ENCODE assay signal across 7 cellular contexts in genomic region chr6:166999845-167000253, GRCh38. TPM values are rescaled to one million over a fixed set of nuclear protein-coding genes. Genes with fewer than 3 reads are reported as not detected.
DNase-seq lines count a peak whose midpoint lies in the region; TF ChIP-seq lines count a peak whose summit lies in the region.

No MANE protein-coding gene starts in this region.

- no peaks in the 10 kb centered on the region for H3K9me3 ChIP-seq in esophagus muscularis mucosa
- H3K9me3 ChIP-seq in ovary = no peaks in the 10 kb centered on the region

- intact Hi-C loops in esophagus muscularis mucosa (cut with DNase I) = loop anchor here (2.0 to 5.0 kb wide), 2 partner anchors 43 to 142 kb away; partner anchors contain the start of gene RNASET2
- intact Hi-C loops in ovary (cut with DNase I) = loop anchor here in 2 of 4 donors (5.0 kb wide), 1 partner anchor 142 kb away; no protein-coding TSS in a partner anchor

- peak overlapping the region; percentile 71 to 78 (median 72) for H3K27ac ChIP-seq in esophagus muscularis mucosa (replicated peaks in 1 of 4)
- H3K27ac ChIP-seq in ovary = peak overlapping the region; percentile 41 to 61

- TF ChIP-seq CTCF in esophagus muscularis mucosa (IDR thresholded peaks at IDR 0.05) = no peak
- TF ChIP-seq CTCF in ovary (IDR thresholded peaks at IDR 0.05) = no peak

- no peak for TF ChIP-seq POLR2A in esophagus muscularis mucosa (IDR thresholded peaks at IDR 0.05; ENCODE audit: low read depth)
- TF ChIP-seq POLR2A in ovary (IDR thresholded peaks at IDR 0.05) = no peak

- 2% methylated on average over 15 of the region's 16 CpGs for WGBS in esophagus muscularis mucosa
- WGBS in ovary, 3 donors = 1% methylated on average over 16 of the region's 16 CpGs

- DNase-seq in H7 = no peak
- DNase-seq in RKO (ENCODE audit: low spot score) = peak; percentile 48
- peak; percentile 64 for DNase-seq in esophagus muscularis mucosa (ENCODE audit: extremely low spot score)
- no peak for DNase-seq in ovary
- DNase-seq in inferior parietal cortex (ENCODE audit: extremely low spot score) = no peak
- no peak for DNase-seq in medulla oblongata (ENCODE audit: extremely low spot score)
- no peak for DNase-seq in RPMI8226

- H3K27me3 ChIP-seq in H7 (ENCODE audit: control insufficient read depth, insufficient read depth, low read length) (no peaks in the 10 kb centered on the region; the same call in 1 of the 2 replicates), esophagus muscularis mucosa (no peaks in the 10 kb centered on the region), ovary (no peaks in the 10 kb centered on the region)

- H3K4me3 ChIP-seq in H7 (ENCODE audit: insufficient read depth, low read depth, low read length) (peak overlapping the region; percentile 87), esophagus muscularis mucosa (peak overlapping the region; percentile 87 to 99 (median 95)), ovary (peak overlapping the region; percentile 96)

- H3K36me3 ChIP-seq in H7 (replicated peaks; ENCODE audit: control insufficient read depth, insufficient read depth, low read length) (peaks cover 6% of the 10 kb centered on the region), esophagus muscularis mucosa (peaks cover 0 to 12% (median 0%) of the 10 kb centered on the region in 4 donors), ovary (no peaks in the 10 kb centered on the region)

- no peak for TF ChIP-seq EP300 in esophagus muscularis mucosa (IDR thresholded peaks at IDR 0.05)
- TF ChIP-seq EP300 in ovary (IDR thresholded peaks at IDR 0.05) = no peak

- H3K4me1 ChIP-seq in esophagus muscularis mucosa = peaks cover 3 to 40% (median 34%) of the 10 kb centered on the region in 4 donors
- H3K4me1 ChIP-seq in ovary (ENCODE audit: insufficient read depth) = peaks cover 5% of the 10 kb centered on the region

RNA-seq across cellular contexts. Expression of gene CEP43, which starts 0.7 kb away (rescaled TPM):
- total RNA-seq in H7 (2014; rRNA removed; shearing (Covaris generic)) = 14.8 and 16.8 TPM in 2 replicates
- total RNA-seq in esophagus muscularis mucosa (10 to 100 TPM in 1 of 4 donors, 1 to 10 TPM in 3; 6.6 to 18.0 (median 8.3) TPM), ovary (10 to 100 TPM; 12.3 to 39.5 (median 15.4) TPM)
- polyA plus RNA-seq in ovary = 10 to 100 TPM in 1 of 2 donors, 1 to 10 TPM in 1; 7.5 to 13.7 TPM

RNA-seq across cellular contexts. Expression of gene RNASET2, which starts 43.5 kb away (rescaled TPM):
- 27.8 and 41.3 TPM in 2 replicates for total RNA-seq in H7 (2014; rRNA removed; shearing (Covaris generic))
- total RNA-seq in esophagus muscularis mucosa = 10 to 100 TPM; 24.1 to 54.5 (median 30.4) TPM
- total RNA-seq in ovary = 100 to 1,000 TPM in 1 of 7 donors, 10 to 100 TPM in 6; 34.8 to 211 (median 56.0) TPM
- 10 to 100 TPM; 42.2 to 79.7 TPM for polyA plus RNA-seq in ovary

Comparison
In these comparisons a context has a peak if more than half of its experiments do, and no peak if none do; other contexts are left out.
1. DNase-seq: peak in RKO (single experiment) and esophagus muscularis mucosa (single experiment); none in H7 (single experiment), ovary (0 of 5), inferior parietal cortex (single experiment), medulla oblongata (single experiment) and RPMI8226 (single experiment).
2. Peak in every context shown above with its lines, with median percentiles within 50 percentile points of each other: H3K4me3 ChIP-seq.